ENCODE assay signal across 7 cellular contexts in the genomic region with DNA sequence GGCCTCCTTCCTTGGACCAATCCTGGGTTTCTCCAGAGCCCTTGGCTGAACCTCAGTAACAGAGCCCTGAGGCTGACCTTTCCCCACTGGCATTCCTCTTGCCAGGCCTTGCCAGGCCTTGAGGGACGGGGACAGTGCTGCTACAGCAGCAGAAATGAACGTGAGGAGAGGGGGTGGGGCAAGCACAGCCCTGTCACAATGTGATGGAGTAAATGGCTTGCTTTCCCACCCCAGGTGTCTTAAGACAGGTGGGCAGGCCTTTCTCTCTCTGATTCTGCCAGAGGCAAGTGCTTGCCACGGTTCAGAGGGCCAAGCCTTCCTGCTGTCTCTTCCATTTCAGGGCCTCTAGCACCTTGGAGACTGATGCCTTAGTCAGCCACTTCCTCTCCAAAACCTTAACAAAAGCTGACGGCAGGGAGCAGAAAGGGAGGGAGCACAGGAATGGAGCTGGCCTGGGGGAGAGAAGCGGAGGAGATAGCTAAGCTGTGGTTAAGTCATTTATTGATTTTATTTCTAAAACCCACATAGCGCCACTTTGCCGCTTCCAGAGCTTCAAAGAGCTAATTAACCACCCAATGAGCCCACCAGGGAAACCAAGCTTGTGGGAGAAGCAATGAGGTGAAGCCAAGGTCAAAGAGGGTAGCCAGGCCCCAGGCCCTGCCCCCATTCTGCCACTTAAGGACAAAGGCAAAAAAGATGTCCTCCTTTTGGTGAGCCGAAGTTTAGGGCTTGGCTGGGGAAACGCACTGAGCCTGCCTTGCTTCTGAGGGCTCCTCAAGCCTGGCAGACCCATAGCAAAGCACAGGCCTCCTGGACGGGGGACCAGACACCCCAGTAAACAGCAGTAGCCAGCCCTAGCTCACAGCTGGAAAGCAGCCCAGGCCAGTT. TPM values are rescaled to one million over a fixed set of nuclear protein-coding genes. Genes with fewer than 3 reads are reported as not detected.
DNase-seq lines count a peak whose midpoint lies in the region; TF ChIP-seq lines count a peak whose summit lies in the region.

No MANE protein-coding gene starts in this region.

- H2AFZ ChIP-seq in GM23248 (no peak overlapping the region), OCI-LY7 (ENCODE audit: low read length) (no peak overlapping the region), PC-9 (no peak overlapping the region)

- H3F3A ChIP-seq in GM23248 (ENCODE audit: insufficient read depth) (peaks cover 46% of the 10 kb centered on the region), PC-9 (ENCODE audit: insufficient read depth, low read depth) (peaks cover 75% of the 10 kb centered on the region)

- peaks cover 37% of the 10 kb centered on the region for H3K36me3 ChIP-seq in GM23248 (ENCODE audit: low read depth)
- H3K36me3 ChIP-seq in OCI-LY7 (ENCODE audit: insufficient read depth, low read length): peaks cover 63% of the 10 kb centered on the region
- H3K36me3 ChIP-seq in muscle layer of colon (ENCODE audit: insufficient read depth, low read length): peaks cover 47% of the 10 kb centered on the region
- peaks cover 30% of the 10 kb centered on the region for H3K36me3 ChIP-seq in PC-9 (ENCODE audit: low read depth)

- no peak overlapping the region for H3K4me2 ChIP-seq in GM23248 (ENCODE audit: unreplicated experiment)
- H3K4me2 ChIP-seq in OCI-LY7 (ENCODE audit: low read length): peak overlapping the region; percentile 30; the same call in 1 of the 2 replicates
- H3K4me2 ChIP-seq in PC-9: no peak overlapping the region

- H3K4me3 ChIP-seq in GM23248: no peak overlapping the region
- no peak overlapping the region for H3K4me3 ChIP-seq in OCI-LY7 (ENCODE audit: low read depth, low read length, poor library complexity, severe bottlenecking)
- peak overlapping the region in 2 of 59 donors; percentile 6 to 19 for H3K4me3 ChIP-seq in dorsolateral prefrontal cortex
- H3K4me3 ChIP-seq in muscle layer of colon (ENCODE audit: low read depth in 1 of 2, low read length in 2 of 2): peak overlapping the region in 1 of 2 donors; percentile 3
- no peak overlapping the region for H3K4me3 ChIP-seq in PC-9

- no peaks in the 10 kb centered on the region for H3K9me3 ChIP-seq in GM23248 (ENCODE audit: low read depth)
- no peaks in the 10 kb centered on the region for H3K9me3 ChIP-seq in OCI-LY7 (ENCODE audit: low read length)
- H3K9me3 ChIP-seq in muscle layer of colon (ENCODE audit: low read length): no peaks in the 10 kb centered on the region
- no peaks in the 10 kb centered on the region for H3K9me3 ChIP-seq in PC-9 (ENCODE audit: insufficient read depth, low read depth)

- CTCF ChIA-PET in OCI-LY7 (lab: Charles Lee; ENCODE audit: unreplicated experiment): interaction anchor here (0.5 kb wide), 3 partner anchors 15 to 96 kb away, joined by 3 read pairs; partner anchors contain the start of gene SF1
- CTCF ChIA-PET in PC-9 (lab: Charles Lee): no interaction called here

- intact Hi-C loops in OCI-LY7 (cut with micrococcal nuclease; ENCODE audit: unreplicated experiment) (loop anchor here (1.0 kb wide), 1 partner anchor 20 kb away; no protein-coding TSS in a partner anchor), dorsolateral prefrontal cortex (cut with DNase I) (no loop called here), PC-9 (cut with micrococcal nuclease; ENCODE audit: unreplicated experiment) (no loop called here)

- WGBS in GM23248 (ENCODE audit: low coverage in 1 of 2, low lambda C conversion rate in 2 of 2, missing lambda C conversion rate in 2 of 2), 2 experiments: 59 to 60% methylated on average over 10 of the region's 10 CpGs

- POLR2A ChIA-PET in OCI-LY7 (lab: Charles Lee) (interaction anchor here (1.0 to 3.1 kb wide), 5 partner anchors 9 to 20 kb away, joined by 3 to 15 read pairs (median 9); partner anchors contain the start of gene SF1), PC-9 (lab: Charles Lee; ENCODE audit: unreplicated experiment) (interaction anchor here (0.5 to 0.6 kb wide), 2 partner anchors 16 to 98 kb away, joined by 3 to 10 read pairs; no protein-coding TSS in a partner anchor)

- in situ Hi-C loops in GM23248 (cut with MboI): no loop called here

- H3K79me2 ChIP-seq in GM23248 (ENCODE audit: insufficient read depth) (peaks cover 16% of the 10 kb centered on the region), OCI-LY7 (ENCODE audit: insufficient read depth, low read depth, low read length) (peaks cover 16% of the 10 kb centered on the region; the same call in 1 of the 2 replicates), PC-9 (ENCODE audit: low read depth) (peaks cover 8% of the 10 kb centered on the region)

- DNase-seq in GM23248: peak; percentile 58
- DNase-seq in OCI-LY7 (ENCODE audit: low spot score): peak; percentile 77
- peak in 2 of 10 donors; percentile 25 to 41 for DNase-seq in dorsolateral prefrontal cortex
- no peak for DNase-seq in inferior parietal cortex (ENCODE audit: extremely low spot score)
- DNase-seq in NCI-H1092 (lab: John Stamatoyannopoulos, UW): no peak
- no peak for DNase-seq in PC-9

- no peak for TF ChIP-seq CTCF in OCI-LY7 (conservative IDR thresholded peaks at IDR 0.05; ENCODE audit: low read length)
- TF ChIP-seq CTCF in dorsolateral prefrontal cortex (IDR thresholded peaks at IDR 0.05 in 54 of 56, conservative IDR thresholded peaks at IDR 0.05 in 2 of 56; ENCODE audit: low read depth in 1 of 56, partially characterized antibody in 56 of 56): no peak
- TF ChIP-seq CTCF in PC-9 (conservative IDR thresholded peaks at IDR 0.05): no peak

- H3K27ac ChIP-seq in GM23248 (no peak overlapping the region), OCI-LY7 (ENCODE audit: low read depth, low read length, poor library complexity, severe bottlenecking) (peak overlapping the region; percentile 66), dorsolateral prefrontal cortex (peak overlapping the region in 54 of 59 donors; percentile 27 to 85 (median 65)), muscle layer of colon (ENCODE audit: low read depth, low read length) (peak overlapping the region; percentile 64), PC-9 (no peak overlapping the region)

- BruUV-seq in OCI-LY7 (replicated peaks; lab: Mats Ljungman, UMichigan) (no TSS peak), PC-9 (replicated peaks; lab: Mats Ljungman, UMichigan) (no TSS peak)

- H4K20me1 ChIP-seq in GM23248 (ENCODE audit: insufficient read depth) (no peaks in the 10 kb centered on the region), OCI-LY7 (ENCODE audit: insufficient read depth, low read length) (peaks cover 18% of the 10 kb centered on the region), PC-9 (ENCODE audit: insufficient read depth) (peaks cover 65% of the 10 kb centered on the region)

- H3K9me2 ChIP-seq in GM23248 (ENCODE audit: insufficient read depth) (no peaks in the 10 kb centered on the region), OCI-LY7 (ENCODE audit: insufficient read depth, low read length) (no peaks in the 10 kb centered on the region), PC-9 (ENCODE audit: insufficient read depth) (no peaks in the 10 kb centered on the region)

- H3K9ac ChIP-seq in GM23248: no peak overlapping the region
- H3K9ac ChIP-seq in muscle layer of colon (ENCODE audit: low read length): no peak overlapping the region

- no peaks in the 10 kb centered on the region for H3K27me3 ChIP-seq in GM23248 (replicated peaks; ENCODE audit: insufficient read depth)
- H3K27me3 ChIP-seq in dorsolateral prefrontal cortex: no peaks in the 10 kb centered on the region
- no peaks in the 10 kb centered on the region for H3K27me3 ChIP-seq in muscle layer of colon (ENCODE audit: control insufficient read depth in 1 of 2, insufficient read depth in 2 of 2, low read length in 2 of 2)
- H3K27me3 ChIP-seq in PC-9 (ENCODE audit: insufficient read depth, low read depth): no peaks in the 10 kb centered on the region

- H3K4me1 ChIP-seq in GM23248 (ENCODE audit: insufficient read depth) (peaks cover 10% of the 10 kb centered on the region; the same call in 1 of the 2 replicates), OCI-LY7 (ENCODE audit: insufficient read depth, low read length, poor library complexity, severe bottlenecking) (peaks cover 52% of the 10 kb centered on the region), muscle layer of colon (ENCODE audit: insufficient read depth, low read length) (peaks cover 71% of the 10 kb centered on the region), PC-9 (replicated peaks; ENCODE audit: insufficient read depth) (no peaks in the 10 kb centered on the region)

RNA-seq across cellular contexts. Expression of gene PYGM, which starts 3.4 kb away (rescaled TPM):
- total RNA-seq in GM23248 (2014; rRNA removed; shearing (Covaris generic)): not detected in 2 replicates
- not detected in 2 replicates for polyA plus RNA-seq in GM23248 (2016; fragmentation: Nextera tagmentation; extraction: Ambion mirVana)
- 2.2 and 10.1 TPM in 2 replicates for total RNA-seq in OCI-LY7 (2014; rRNA removed; shearing (Covaris generic))
- 2.2 and 2.4 TPM in 2 replicates for total RNA-seq in OCI-LY7 (2022)
- total RNA-seq in dorsolateral prefrontal cortex: 10 to 100 TPM in 111 of 120 experiments, 1 to 10 TPM in 9; 4.6 to 94.1 (median 19.4) TPM
- 1.3 and 1.6 TPM in 2 replicates for total RNA-seq in PC-9 (2021)

RNA-seq across cellular contexts. Expression of gene SF1, which starts 15.2 kb away (rescaled TPM):
- total RNA-seq in GM23248 (2014; rRNA removed; shearing (Covaris generic)): 81.6 and 106 TPM in 2 replicates
- 59.7 and 62.2 TPM in 2 replicates for polyA plus RNA-seq in GM23248 (2016; fragmentation: Nextera tagmentation; extraction: Ambion mirVana)
- 247 and 261 TPM in 2 replicates for total RNA-seq in OCI-LY7 (2014; rRNA removed; shearing (Covaris generic))
- total RNA-seq in OCI-LY7 (2022) (535 TPM in 2 replicates), dorsolateral prefrontal cortex (100 to 1,000 TPM; 198 to 357 (median 281) TPM), PC-9 (2021) (253 and 336 TPM in 2 replicates)

RNA-seq across cellular contexts. Expression of gene RASGRP2, which starts 19.2 kb away (rescaled TPM):
- total RNA-seq in GM23248 (2014; rRNA removed; shearing (Covaris generic)): not detected in 2 replicates
- polyA plus RNA-seq in GM23248 (2016; fragmentation: Nextera tagmentation; extraction: Ambion mirVana): 0.61 and 0.68 TPM in 2 replicates
- total RNA-seq in OCI-LY7 (2014; rRNA removed; shearing (Covaris generic)): 127 and 145 TPM in 2 replicates
- total RNA-seq in OCI-LY7 (2022) (195 and 205 TPM in 2 replicates), dorsolateral prefrontal cortex (10 to 100 TPM; 15.2 to 58.6 (median 32.8) TPM), PC-9 (2021) (1.0 and 2.1 TPM in 2 replicates)

RNA-seq across cellular contexts. Expression of gene MAP4K2, which starts 39.9 kb away (rescaled TPM):
- 18.2 and 19.7 TPM in 2 replicates for total RNA-seq in GM23248 (2014; rRNA removed; shearing (Covaris generic))
- 4.2 and 6.2 TPM in 2 replicates for polyA plus RNA-seq in GM23248 (2016; fragmentation: Nextera tagmentation; extraction: Ambion mirVana)
- 109 and 115 TPM in 2 replicates for total RNA-seq in OCI-LY7 (2014; rRNA removed; shearing (Covaris generic))
- total RNA-seq in OCI-LY7 (2022): 110 and 122 TPM in 2 replicates
- total RNA-seq in dorsolateral prefrontal cortex: 10 to 100 TPM; 26.4 to 59.7 (median 38.5) TPM
- 32.6 and 34.3 TPM in 2 replicates for total RNA-seq in PC-9 (2021)

RNA-seq across cellular contexts. Expression of gene NRXN2, which starts 40.2 kb away (rescaled TPM):
- 0.51 and 5.6 TPM in 2 replicates for total RNA-seq in GM23248 (2014; rRNA removed; shearing (Covaris generic))
- polyA plus RNA-seq in GM23248 (2016; fragmentation: Nextera tagmentation; extraction: Ambion mirVana): 0.48 and 1.1 TPM in 2 replicates
- total RNA-seq in OCI-LY7 (2014; rRNA removed; shearing (Covaris generic)): 2.2 and 2.4 TPM in 2 replicates
- total RNA-seq in OCI-LY7 (2022): 1.6 and 3.3 TPM in 2 replicates
- 100 to 1,000 TPM; 116 to 339 (median 247) TPM for total RNA-seq in dorsolateral prefrontal cortex
- total RNA-seq in PC-9 (2021): 0.10 TPM in 1 of 2 replicates, not detected in the other

Comparison
In these comparisons a context has a peak if more than half of its experiments do, and no peak if none do; other contexts are left out.
1. DNase-seq: peak in GM23248 (single experiment) and OCI-LY7 (single experiment); none in inferior parietal cortex (single experiment), NCI-H1092 (single experiment) and PC-9 (0 of 2).
2. H3K27ac ChIP-seq: peak in OCI-LY7 (single experiment), dorsolateral prefrontal cortex (54 of 59) and muscle layer of colon (single experiment); none in GM23248 (single experiment) and PC-9 (single experiment).